In the genomic region with DNA sequence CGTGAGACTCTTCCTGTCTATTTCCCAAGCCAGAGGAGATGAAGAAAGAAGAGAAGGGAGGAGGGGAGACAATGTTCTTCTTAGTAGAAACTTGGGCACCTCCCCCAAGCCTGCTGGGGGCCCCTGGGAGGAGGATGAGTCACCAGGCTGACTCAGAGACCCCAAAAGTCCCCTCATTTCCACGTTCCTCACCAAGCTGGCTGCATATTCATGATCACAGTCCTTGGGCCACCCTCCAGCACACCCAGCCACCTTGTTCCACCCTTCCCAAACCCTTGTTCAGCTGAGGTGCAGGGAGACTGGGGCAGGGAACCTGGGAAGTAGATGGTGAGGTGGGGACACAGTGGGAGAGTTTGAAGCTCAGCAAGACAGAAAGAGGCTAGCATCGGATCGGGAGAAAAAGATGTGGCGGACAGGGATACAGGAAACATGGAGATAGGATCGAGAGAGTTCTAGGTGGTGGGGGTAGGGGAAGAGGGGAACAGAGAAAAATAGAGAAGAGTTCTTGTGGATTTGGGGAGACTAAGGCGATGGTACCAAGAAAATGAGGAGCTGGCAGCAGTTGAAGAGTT, we compare ENCODE assay signal across 8 cellular contexts. TPM values are rescaled to one million over a fixed set of nuclear protein-coding genes. Genes with fewer than 3 reads are reported as not detected.
DNase-seq lines count a peak whose midpoint lies in the region; TF ChIP-seq lines count a peak whose summit lies in the region.

No MANE protein-coding gene starts in this region.

- peak overlapping the region; percentile 93 for H3K4me3 ChIP-seq in AG04449 (ENCODE audit: low read depth, low read length)
- H3K4me3 ChIP-seq in iPS-15b (ENCODE audit: low read depth, low read length) = peak overlapping the region; percentile 68

- CTCF ChIA-PET in AG04449 (lab: Yijun Ruan, JAX) = interaction anchor here (0.8 to 6.3 kb wide), 22 partner anchors 9 to 373 kb away, joined by 3 to 88 read pairs (median 12); a partner anchor contains a TSS

- H3K4me1 ChIP-seq in iPS-15b (ENCODE audit: control insufficient read depth, insufficient read depth, low read length) = peaks cover 14% of the 10 kb centered on the region

- POLR2A ChIA-PET in AG04449 (lab: Yijun Ruan, JAX) = interaction anchor here (0.7 to 1.6 kb wide), 7 partner anchors 8 to 202 kb away, joined by 3 to 5 read pairs (median 4); a partner anchor contains a TSS

- DNase-seq in AG04449 (ENCODE audit: low read depth, low spot score) (peak; percentile 23), LHCN-M2 (ENCODE audit: low read depth) (peak; percentile 79), NCI-H2029 (lab: John Stamatoyannopoulos, UW) (no peak), GM20000 (ENCODE audit: low spot score) (no peak), NAMALWA (ENCODE audit: low spot score) (no peak)
- DNase-seq in stimulated activated CD4-positive, alpha-beta T cell treated with anti-CD3 and anti-CD28 coated beads, Interleukin-2, amount 100 ng/mL, for 24 hours = peak; percentile 50 to 61

- TF ChIP-seq CTCF in AG04449 (IDR thresholded peaks at IDR 0.05; ENCODE audit: insufficient read depth, low read length, missing control alignments) (no peak), GM20000 (IDR thresholded peaks at IDR 0.05; ENCODE audit: extremely low read depth, missing control alignments) (no peak)

- peak overlapping the region; percentile 81 for H3K27ac ChIP-seq in adipose tissue (ENCODE audit: low read depth, low read length)

- WGBS in adipose tissue, 3 donors = 9 to 12% (median 9%) methylated on average over 7 of the region's 7 CpGs

- H3K36me3 ChIP-seq in iPS-15b (ENCODE audit: control insufficient read depth, insufficient read depth, low read length) = peaks cover 19% of the 10 kb centered on the region

- H3K27me3 ChIP-seq in iPS-15b (ENCODE audit: control insufficient read depth, insufficient read depth, low read length) = no peaks in the 10 kb centered on the region

- H3K9ac ChIP-seq in iPS-15b (ENCODE audit: low read depth, low read length) = peak overlapping the region; percentile 95

- H3K9me3 ChIP-seq in iPS-15b (ENCODE audit: control insufficient read depth, insufficient read depth, low read length) = no peaks in the 10 kb centered on the region

RNA-seq across cellular contexts. Expression of a gene that starts 0.7 kb away (rescaled TPM):
- total RNA-seq in LHCN-M2 (2014; rRNA removed) = 45.4 and 55.8 TPM in 2 replicates
- polyA plus RNA-seq in LHCN-M2 (2012) = 364 TPM
- polyA plus RNA-seq in adipose tissue = 100 to 1,000 TPM in 2 of 3 donors, 10 to 100 TPM in 1; 68.2 to 759 (median 165) TPM

RNA-seq across cellular contexts. Expression of a gene that starts 5.1 kb away (rescaled TPM):
- total RNA-seq in LHCN-M2 (2014; rRNA removed) = 1,078 and 1,241 TPM in 2 replicates
- 4,570 TPM for polyA plus RNA-seq in LHCN-M2 (2012)
- polyA plus RNA-seq in adipose tissue = over 10,000 TPM in 2 of 3 donors, 1,000 to 10,000 TPM in 1; 8,955 to 19,190 (median 11,429) TPM

RNA-seq across cellular contexts. Expression of a gene that starts 8.0 kb away (rescaled TPM):
- total RNA-seq in LHCN-M2 (2014; rRNA removed) = 148 and 161 TPM in 2 replicates
- 88.8 TPM for polyA plus RNA-seq in LHCN-M2 (2012)
- polyA plus RNA-seq in adipose tissue = 100 to 1,000 TPM; 159 to 196 (median 178) TPM

RNA-seq across cellular contexts. Expression of a gene that starts 17.7 kb away (rescaled TPM):
- total RNA-seq in LHCN-M2 (2014; rRNA removed) = 6.0 and 6.9 TPM in 2 replicates
- 3.2 TPM for polyA plus RNA-seq in LHCN-M2 (2012)
- polyA plus RNA-seq in adipose tissue = 10 to 100 TPM; 10.7 to 12.3 (median 12.1) TPM

RNA-seq across cellular contexts. Expression of a gene that starts 22.1 kb away (rescaled TPM):
- 136 and 150 TPM in 2 replicates for total RNA-seq in LHCN-M2 (2014; rRNA removed)
- polyA plus RNA-seq in LHCN-M2 (2012) = 112 TPM
- 10 to 100 TPM; 44.4 to 95.8 (median 58.5) TPM for polyA plus RNA-seq in adipose tissue

Comparison
In these comparisons a context has a peak if more than half of its experiments do, and no peak if none do; other contexts are left out.
1. DNase-seq: peak in AG04449 (single experiment), LHCN-M2 (single experiment) and stimulated activated CD4-positive, alpha-beta T cell treated with anti-CD3 and anti-CD28 coated beads, Interleukin-2, amount 100 ng/mL, for 24 hours (2 of 2); none in NCI-H2029 (single experiment), GM20000 (single experiment) and NAMALWA (single experiment).